Comparison of ENCODE assay signal across 9 cellular contexts in the genomic region with DNA sequence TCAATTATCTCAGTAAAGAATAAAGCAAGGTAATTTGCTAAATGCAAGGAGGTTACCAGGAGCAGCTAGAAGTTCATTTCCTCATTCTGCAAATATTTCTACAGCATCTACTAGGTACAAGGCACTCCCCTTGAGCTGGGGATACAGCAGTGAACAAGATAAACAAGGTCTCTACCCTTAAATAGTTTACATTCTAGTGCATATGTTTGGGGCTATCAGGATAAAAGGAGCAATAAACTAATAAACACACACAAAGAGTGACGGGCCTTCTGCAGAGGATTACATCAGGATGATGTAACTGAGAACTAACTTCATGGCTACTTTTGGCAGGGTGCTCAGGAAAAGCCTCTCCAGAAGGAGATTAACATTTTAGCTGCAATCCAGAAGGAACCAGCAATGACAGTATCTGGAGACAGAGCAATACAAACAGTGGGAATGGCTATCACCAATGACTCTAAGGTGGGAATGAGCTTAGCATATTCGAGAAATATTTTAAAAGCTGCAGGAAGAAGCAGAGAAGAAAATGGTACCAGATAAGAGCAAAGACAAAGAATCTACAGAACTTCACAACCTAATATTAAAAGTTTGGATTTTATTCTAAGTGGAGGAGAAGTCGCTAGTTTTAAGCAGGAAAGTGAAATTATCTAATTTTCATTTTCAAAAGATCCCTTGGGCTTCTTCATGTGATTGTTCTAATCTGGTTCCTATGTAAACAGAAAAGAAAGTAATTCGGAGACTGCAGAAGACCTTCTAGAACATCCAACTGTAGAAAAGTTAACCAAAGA. TPM values are rescaled to one million over a fixed set of nuclear protein-coding genes. Genes with fewer than 3 reads are reported as not detected.
A peak's percentile ranks its signal among the peaks of the same experiment; 100 is the strongest.
DNase-seq lines count a peak whose midpoint lies in the region; ATAC-seq lines count a peak whose summit lies in the region.
"Had no signal": no experiment of that assay in that cellular context is flagged by ENCODE, and none has a peak within 500 bp of the region (broad histone marks: within the 10 kb centered on the region; RNA-seq: fewer than 3 reads in every experiment).

No MANE protein-coding gene starts in this region.

- no peaks in the 10 kb centered on the region; the same call in 1 of the 2 replicates for H3K36me3 ChIP-seq in HAP-1 (replicated peaks)

- H3K27me3 ChIP-seq in HAP-1 (ENCODE audit: low read depth), result no peaks in the 10 kb centered on the region

- ATAC-seq in left colon (peak; percentile 32), GM21786 (IDR thresholded peaks at IDR 0.05; ENCODE audit: unreplicated experiment) (no peak), HG02938 (IDR thresholded peaks at IDR 0.05; ENCODE audit: unreplicated experiment) (no peak)

- no peak overlapping the region for H3K4me3 ChIP-seq in HAP-1

- in situ Hi-C loops in HAP-1 (cut with MboI; ENCODE audit: low sequenced_read_pairs), result loop anchor here (25.0 kb wide), 1 partner anchor 517 kb away; a partner anchor contains a TSS

- no peaks in the 10 kb centered on the region; the same call in none of the 2 replicates for H3K4me1 ChIP-seq in HAP-1

- DNase-seq in A172 (ENCODE audit: low spot score) (peak; percentile 16), GM04504 (ENCODE audit: low read depth) (peak; percentile 31), amniotic epithelial cell (ENCODE audit: low read depth) (peak; percentile 61), left colon (no peak), HAP-1 (ENCODE audit: low spot score in 2 of 2) (no peak), NCI-H526 treated with DMSO at 0.1 percent for 48 hours (lab: John Stamatoyannopoulos, UW) (no peak)
- DNase-seq: NCI-H510A had no signal

- H3K9me3 ChIP-seq in HAP-1, result no peaks in the 10 kb centered on the region

- intact Hi-C loops in left colon (cut with DNase I, micrococcal nuclease), result no loop called here

RNA-seq across cellular contexts. Expression of a gene that starts 25.8 kb away (rescaled TPM):
- 40.3 and 50.6 TPM in 2 replicates for total RNA-seq in A172 (2014; rRNA removed; shearing (Covaris generic))
- 10 to 100 TPM; 27.4 to 34.3 TPM for total RNA-seq in left colon

Comparison
In these comparisons a context has a peak if more than half of its experiments do, and no peak if none do; other contexts are left out.
1. DNase-seq: peak in A172 (single experiment), GM04504 (single experiment) and amniotic epithelial cell (single experiment); none in left colon (0 of 2), HAP-1 (0 of 2) and NCI-H526 treated with DMSO at 0.1 percent for 48 hours (single experiment).